In genomic region chrX:46268429-46268828, GRCh38 we compare ENCODE assay signal across 13 cellular contexts.
DNase-seq lines count a peak whose midpoint lies in the region; ATAC-seq and TF ChIP-seq lines count a peak whose summit lies in the region.
"Had no signal": no experiment of that assay in that cellular context is flagged by ENCODE, and none has a peak within 500 bp of the region (broad histone marks: within the 10 kb centered on the region; RNA-seq: fewer than 3 reads in every experiment).

No MANE protein-coding gene starts in this region.

- H3K79me2 ChIP-seq in neural progenitor cell (ENCODE audit: low read depth): no peaks in the 10 kb centered on the region

- peak; percentile 51 for DNase-seq in ACHN
- DNase-seq in H4 (ENCODE audit: low spot score): peak; percentile 68
- peak; percentile 68 for DNase-seq in SW480 (ENCODE audit: low spot score)
- peak; percentile 56 for DNase-seq in fibroblast of mammary gland (ENCODE audit: low read depth)
- no peak for DNase-seq in neural progenitor cell (ENCODE audit: low spot score)
- DNase-seq in posterior vena cava (ENCODE audit: low spot score): no peak
- DNase-seq: activated naive CD4-positive, alpha-beta T cell; CD8-positive, alpha-beta memory T cell; left cardiac atrium; NCI-H1436; transverse colon had no signal

- no peak overlapping the region for H3K27ac Mint-ChIP-seq in neural progenitor cell
- H3K27ac Mint-ChIP-seq: CD8-positive, alpha-beta memory T cell had no signal

- no peaks in the 10 kb centered on the region for H3K27me3 ChIP-seq in neural progenitor cell
- H3K27me3 ChIP-seq: transverse colon had no signal

- H3K27me3 Mint-ChIP-seq in neural progenitor cell (ENCODE audit: insufficient read depth, low read depth): no peaks in the 10 kb centered on the region

- no peaks in the 10 kb centered on the region for H3K4me1 ChIP-seq in neural progenitor cell
- H3K4me1 ChIP-seq: transverse colon had no signal

- peaks cover 7% of the 10 kb centered on the region for H3K9me3 Mint-ChIP-seq in neural progenitor cell
- H3K9me3 Mint-ChIP-seq: CD8-positive, alpha-beta memory T cell had no signal

- no peak overlapping the region for H3K4me2 ChIP-seq in neural progenitor cell

- no peaks in the 10 kb centered on the region for H3K36me3 ChIP-seq in neural progenitor cell
- H3K36me3 ChIP-seq: transverse colon had no signal

- H3K9me3 ChIP-seq in neural progenitor cell (ENCODE audit: low read depth): peaks cover 8% of the 10 kb centered on the region
- H3K9me3 ChIP-seq: transverse colon had no signal

- H3K4me1 Mint-ChIP-seq in neural progenitor cell: no peaks in the 10 kb centered on the region
- H3K4me1 Mint-ChIP-seq: CD8-positive, alpha-beta memory T cell had no signal

- in situ Hi-C loops in ACHN (cut with HindIII; ENCODE audit: low pct_ligation_motif_present, low pct_unique_long_range_greater_than_20kb, low sequenced_read_pairs): no loop called here

- H3K4me3 ChIP-seq in fibroblast of mammary gland (ENCODE audit: control insufficient read depth, low read depth, low read length): no peak overlapping the region
- H3K4me3 ChIP-seq in neural progenitor cell: no peak overlapping the region
- H3K4me3 ChIP-seq: transverse colon had no signal

- H3K9ac ChIP-seq in neural progenitor cell: no peak overlapping the region

- H2AFZ ChIP-seq in neural progenitor cell (replicated peaks): no peak overlapping the region

- H3K36me3 Mint-ChIP-seq in neural progenitor cell: no peaks in the 10 kb centered on the region
- H3K36me3 Mint-ChIP-seq: CD8-positive, alpha-beta memory T cell had no signal

- TF ChIP-seq CTCF in fibroblast of mammary gland (conservative IDR thresholded peaks at IDR 0.05; ENCODE audit: control insufficient read depth, insufficient read depth, low read depth, low read length) (no peak), neural progenitor cell (IDR thresholded peaks at IDR 0.05) (no peak)

- intact Hi-C loops in posterior vena cava (cut with DNase I): no loop called here

- no peaks in the 10 kb centered on the region for H4K20me1 ChIP-seq in neural progenitor cell (ENCODE audit: low read depth)

- no peaks in the 10 kb centered on the region for H3F3A ChIP-seq in neural progenitor cell (ENCODE audit: low read depth)

- ATAC-seq in GM18870 (IDR thresholded peaks at IDR 0.05; ENCODE audit: unreplicated experiment) (no peak), GM18520 (IDR thresholded peaks at IDR 0.05; ENCODE audit: unreplicated experiment) (no peak)

- H3K4me3 Mint-ChIP-seq in neural progenitor cell: no peak overlapping the region
- H3K4me3 Mint-ChIP-seq: CD8-positive, alpha-beta memory T cell had no signal

- H3K27ac ChIP-seq in neural progenitor cell: no peak overlapping the region
- H3K27ac ChIP-seq: transverse colon had no signal

Comparison
In these comparisons a context has a peak if more than half of its experiments do, and no peak if none do; other contexts are left out.
1. DNase-seq: peak in ACHN (single experiment), H4 (single experiment), SW480 (single experiment) and fibroblast of mammary gland (single experiment); none in neural progenitor cell (single experiment) and posterior vena cava (single experiment).